Comparison of ENCODE assay signal across 9 cellular contexts in the genomic region with DNA sequence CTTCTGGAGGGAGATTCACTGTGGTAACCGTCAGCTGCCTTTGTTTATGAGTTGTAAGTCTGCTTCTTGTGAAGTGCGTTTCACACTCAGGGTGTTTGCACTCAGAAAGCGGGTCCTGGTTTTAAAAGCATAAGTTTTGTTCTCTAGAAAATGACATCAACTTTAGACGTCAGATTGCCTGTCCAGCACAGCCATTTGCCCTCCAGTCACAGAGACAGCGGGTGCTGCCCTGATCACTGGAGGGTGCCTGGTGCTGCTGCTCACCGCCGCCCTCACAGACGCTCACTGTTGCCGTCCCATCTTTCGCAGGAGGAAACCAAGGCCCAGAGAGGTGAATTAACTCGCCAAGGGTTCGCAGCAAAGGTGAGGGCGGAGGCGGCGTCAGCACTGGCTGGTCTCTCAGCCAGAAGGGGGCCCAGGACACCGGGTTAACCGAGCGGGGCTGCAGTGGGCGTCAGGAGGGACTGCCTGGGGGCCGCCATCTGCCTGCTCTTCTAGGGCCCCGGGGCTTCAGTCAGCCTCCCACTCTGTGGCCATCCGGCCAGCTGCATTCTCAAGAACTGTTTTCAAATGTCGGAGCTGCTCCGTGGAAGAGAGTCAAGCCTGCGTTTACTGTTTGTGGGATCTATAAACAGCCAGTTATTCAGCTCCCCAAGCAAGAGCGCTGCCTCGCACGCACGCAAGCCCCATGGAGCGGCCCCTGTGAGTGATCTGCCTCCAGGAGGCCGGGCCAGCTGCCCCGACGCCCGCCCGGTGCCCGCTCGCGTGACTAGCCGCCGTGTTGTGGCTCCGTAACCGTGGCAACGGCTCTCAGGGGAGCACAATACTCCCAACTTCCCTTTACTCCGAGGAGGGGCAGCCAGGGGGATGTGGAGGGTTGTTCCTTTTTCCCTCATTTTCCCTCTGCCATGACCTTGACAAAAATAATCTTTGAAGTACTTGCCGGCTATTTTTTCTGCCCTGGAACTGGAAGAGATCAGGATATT. TPM values are rescaled to one million over a fixed set of nuclear protein-coding genes. Genes with fewer than 3 reads are reported as not detected.
A peak's percentile ranks its signal among the peaks of the same experiment; 100 is the strongest.
DNase-seq lines count a peak whose midpoint lies in the region; ATAC-seq and TF ChIP-seq lines count a peak whose summit lies in the region.
"Had no signal": no experiment of that assay in that cellular context is flagged by ENCODE, and none has a peak within 500 bp of the region (broad histone marks: within the 10 kb centered on the region; RNA-seq: fewer than 3 reads in every experiment).

No MANE protein-coding gene starts in this region.

- intact Hi-C loops in body of pancreas (cut with DNase I) = no loop called here

- ATAC-seq in body of pancreas = peak; percentile 84

- no peaks in the 10 kb centered on the region for H3K9me3 ChIP-seq in body of pancreas

- TF ChIP-seq CTCF in GM13977 (IDR thresholded peaks at IDR 0.05; ENCODE audit: extremely low read depth, insufficient read depth, missing control alignments) (peak; percentile 42), body of pancreas (IDR thresholded peaks at IDR 0.05) (no peak), kidney epithelial cell (IDR thresholded peaks at IDR 0.05; ENCODE audit: insufficient read depth, low read length, poor library complexity, severe bottlenecking) (no peak)

- H3K4me1 ChIP-seq in body of pancreas = peaks cover 14% of the 10 kb centered on the region

- WGBS in body of pancreas, 2 donors = 30 to 33% methylated on average over 40 to 44 of the region's 45 CpGs

- DNase-seq in GM13977 (ENCODE audit: low spot score) (peak; percentile 88), H7 (peak; percentile 96), LoVo (ENCODE audit: low spot score) (peak; percentile 92), SHP77 (lab: John Stamatoyannopoulos, UW) (peak; percentile 99), body of pancreas (peak; percentile 65 to 82 (median 72)), kidney epithelial cell (ENCODE audit: low read depth) (peak; percentile 67), hippocampal formation (lab: John Stamatoyannopoulos, UW) (no peak)
- peak in 2 of 3 donors; percentile 40 to 49 for DNase-seq in stimulated activated CD4-positive, alpha-beta T cell treated with anti-CD3 and anti-CD28 coated beads, Interleukin-12 subunit alpha, Interleukin-12 subunit beta, amount 100 ng/mL, for 48 hours (ENCODE audit: low read depth in 2 of 3, low spot score in 1 of 3)

- no peak for TF ChIP-seq POLR2A in body of pancreas (IDR thresholded peaks at IDR 0.05)

- H3K27me3 ChIP-seq in H7 (ENCODE audit: control insufficient read depth, insufficient read depth, low read length) (no peaks in the 10 kb centered on the region), body of pancreas (no peaks in the 10 kb centered on the region), kidney epithelial cell (ENCODE audit: control insufficient read depth, insufficient read depth, low read length) (peaks cover 2% of the 10 kb centered on the region)

- in situ Hi-C loops in GM13977 (cut with MboI; ENCODE audit: low pct_unique_long_range_greater_than_20kb, low sequenced_read_pairs, unreplicated experiment) = no loop called here

- H3K4me3 ChIP-seq in H7 (ENCODE audit: insufficient read depth, low read depth, low read length) (no peak overlapping the region), body of pancreas (no peak overlapping the region), kidney epithelial cell (ENCODE audit: low read depth, low read length) (no peak overlapping the region)

- no peaks in the 10 kb centered on the region for H3K36me3 ChIP-seq in H7 (replicated peaks; ENCODE audit: control insufficient read depth, insufficient read depth, low read length)
- H3K36me3 ChIP-seq in body of pancreas (replicated peaks in 1 of 2; ENCODE audit: insufficient read depth in 1 of 2, low read depth in 2 of 2) = no peaks in the 10 kb centered on the region
- H3K36me3 ChIP-seq in kidney epithelial cell (ENCODE audit: control insufficient read depth, insufficient read depth, low read length) = no peaks in the 10 kb centered on the region

- H3K27ac ChIP-seq in body of pancreas = peak overlapping the region in 2 of 4 donors; percentile 38 to 57
- H3K27ac ChIP-seq: epithelial cell of prostate had no signal

RNA-seq across cellular contexts. Expression of a gene that starts 43.4 kb away (rescaled TPM):
- total RNA-seq in H7 (2014; rRNA removed; shearing (Covaris generic)) = 20.5 and 24.1 TPM in 2 replicates
- total RNA-seq in body of pancreas (10 to 100 TPM; 32.2 to 79.1 TPM), kidney epithelial cell (33.7 and 37.3 TPM in 2 replicates)

Comparison
In these comparisons a context has a peak if more than half of its experiments do, and no peak if none do; other contexts are left out.
1. DNase-seq: peak in GM13977 (single experiment), H7 (single experiment), LoVo (single experiment), SHP77 (2 of 2), body of pancreas (4 of 4), kidney epithelial cell (single experiment) and stimulated activated CD4-positive, alpha-beta T cell treated with anti-CD3 and anti-CD28 coated beads, Interleukin-12 subunit alpha, Interleukin-12 subunit beta, amount 100 ng/mL, for 48 hours (2 of 3); none in hippocampal formation (0 of 2).